ENCODE assay signal across 8 cellular contexts in genomic region chr5:180069589-180070247, GRCh38. TPM values are rescaled to one million over a fixed set of nuclear protein-coding genes. Genes with fewer than 3 reads are reported as not detected.
A peak's percentile ranks its signal among the peaks of the same experiment; 100 is the strongest.
DNase-seq lines count a peak whose midpoint lies in the region; ATAC-seq and TF ChIP-seq lines count a peak whose summit lies in the region.

No MANE protein-coding gene starts in this region.

- peak overlapping the region; percentile 2; the same call in 1 of the 2 replicates for H3K4me3 ChIP-seq in iPS DF 6.9 (ENCODE audit: low read length)
- peak overlapping the region; percentile 76 for H3K4me3 ChIP-seq in skeletal muscle cell (ENCODE audit: low read depth, low read length)

- no peaks in the 10 kb centered on the region for H3K9me3 ChIP-seq in iPS DF 6.9 (ENCODE audit: control insufficient read depth, insufficient read depth, low read length)

- no peak for DNase-seq in activated CD8-positive, alpha-beta T cell treated with anti-CD3 and anti-CD28 coated beads for 36 hours
- DNase-seq in activated CD8-positive, alpha-beta T cell treated with anti-CD3 and anti-CD28 coated beads, Interleukin-2, amount 10 ng/mL, durations not matched to agents 7 days and 5 days = no peak
- DNase-seq in activated T-helper 1 cell treated with anti-CD3 and anti-CD28 coated beads, Interleukin-12 subunit alpha, Interleukin-12 subunit beta, Interleukin-2, Interleukin-4 antibody, amounts not matched to agents 30 ng/mL and 10 ng/mL and 1 ng/mL, durations not matched to agents 14 hours and 24 hours and 36 hours (ENCODE audit: low spot score) = no peak
- no peak for DNase-seq in iPS DF 6.9 (ENCODE audit: low read depth, low spot score)
- DNase-seq in skeletal muscle cell (ENCODE audit: low read depth) = no peak
- DNase-seq in activated CD4-positive, alpha-beta T cell treated with anti-CD3 and anti-CD28 coated beads for 1 hour = no peak
- DNase-seq in amniotic stem cell (lab: John Stamatoyannopoulos, UW) = no peak

- WGBS in iPS DF 6.9 (ENCODE audit: insufficient coverage, insufficient read length) = no CpG with 5 or more reads among the region's 9 CpGs

- peaks cover 32% of the 10 kb centered on the region for H3K4me1 Mint-ChIP-seq in activated CD8-positive, alpha-beta T cell treated with anti-CD3 and anti-CD28 coated beads for 36 hours (ENCODE audit: low read depth)
- H3K4me1 Mint-ChIP-seq in activated CD8-positive, alpha-beta T cell treated with anti-CD3 and anti-CD28 coated beads, Interleukin-2, amount 10 ng/mL, durations not matched to agents 7 days and 5 days (ENCODE audit: low read depth) = peaks cover 21% of the 10 kb centered on the region
- peaks cover 5% of the 10 kb centered on the region for H3K4me1 Mint-ChIP-seq in activated T-helper 1 cell treated with anti-CD3 and anti-CD28 coated beads, Interleukin-12 subunit alpha, Interleukin-12 subunit beta, Interleukin-2, Interleukin-4 antibody, amounts not matched to agents 30 ng/mL and 10 ng/mL and 1 ng/mL, durations not matched to agents 14 hours and 24 hours and 36 hours (ENCODE audit: low read depth)

- no peak for ATAC-seq in activated CD8-positive, alpha-beta T cell treated with anti-CD3 and anti-CD28 coated beads for 36 hours
- ATAC-seq in activated CD8-positive, alpha-beta T cell treated with anti-CD3 and anti-CD28 coated beads, Interleukin-2, amount 10 ng/mL, durations not matched to agents 7 days and 5 days = no peak
- no peak for ATAC-seq in GM21576 (IDR thresholded peaks at IDR 0.05; ENCODE audit: unreplicated experiment)

- POLR2A ChIA-PET in activated CD8-positive, alpha-beta T cell treated with anti-CD3 and anti-CD28 coated beads for 36 hours (lab: Charles Lee) = interaction anchor here (0.9 kb wide), 1 partner anchor 14 kb away, joined by 4 read pairs; no protein-coding TSS in a partner anchor
- POLR2A ChIA-PET in activated CD8-positive, alpha-beta T cell treated with anti-CD3 and anti-CD28 coated beads, Interleukin-2, amount 10 ng/mL, durations not matched to agents 7 days and 5 days (lab: Charles Lee) = interaction anchor here (0.8 kb wide), 1 partner anchor 10 kb away, joined by 3 read pairs; no protein-coding TSS in a partner anchor

- peak overlapping the region; percentile 83 for H3K4me3 Mint-ChIP-seq in activated CD8-positive, alpha-beta T cell treated with anti-CD3 and anti-CD28 coated beads for 36 hours
- no peak overlapping the region for H3K4me3 Mint-ChIP-seq in activated CD8-positive, alpha-beta T cell treated with anti-CD3 and anti-CD28 coated beads, Interleukin-2, amount 10 ng/mL, durations not matched to agents 7 days and 5 days
- H3K4me3 Mint-ChIP-seq in activated T-helper 1 cell treated with anti-CD3 and anti-CD28 coated beads, Interleukin-12 subunit alpha, Interleukin-12 subunit beta, Interleukin-2, Interleukin-4 antibody, amounts not matched to agents 30 ng/mL and 10 ng/mL and 1 ng/mL, durations not matched to agents 14 hours and 24 hours and 36 hours = peak overlapping the region; percentile 32

- TF ChIP-seq CTCF in activated CD8-positive, alpha-beta T cell treated with anti-CD3 and anti-CD28 coated beads for 36 hours (IDR thresholded peaks at IDR 0.05) = no peak

- CTCF ChIA-PET in activated CD8-positive, alpha-beta T cell treated with anti-CD3 and anti-CD28 coated beads for 36 hours (lab: Charles Lee) = interaction anchor here (1.1 kb wide), 1 partner anchor 139 kb away, joined by 3 read pairs; the partner anchor contains the start of gene RASGEF1C
- CTCF ChIA-PET in activated CD8-positive, alpha-beta T cell treated with anti-CD3 and anti-CD28 coated beads, Interleukin-2, amount 10 ng/mL, durations not matched to agents 7 days and 5 days (lab: Charles Lee) = interaction anchor here (1.3 kb wide), 1 partner anchor 18 kb away, joined by 3 read pairs; no protein-coding TSS in a partner anchor

- H3K27ac Mint-ChIP-seq in activated CD8-positive, alpha-beta T cell treated with anti-CD3 and anti-CD28 coated beads for 36 hours = no peak overlapping the region
- no peak overlapping the region for H3K27ac Mint-ChIP-seq in activated CD8-positive, alpha-beta T cell treated with anti-CD3 and anti-CD28 coated beads, Interleukin-2, amount 10 ng/mL, durations not matched to agents 7 days and 5 days
- no peak overlapping the region for H3K27ac Mint-ChIP-seq in activated T-helper 1 cell treated with anti-CD3 and anti-CD28 coated beads, Interleukin-12 subunit alpha, Interleukin-12 subunit beta, Interleukin-2, Interleukin-4 antibody, amounts not matched to agents 30 ng/mL and 10 ng/mL and 1 ng/mL, durations not matched to agents 14 hours and 24 hours and 36 hours

- intact Hi-C loops in activated CD8-positive, alpha-beta T cell treated with anti-CD3 and anti-CD28 coated beads for 36 hours (cut with micrococcal nuclease) = no loop called here
- intact Hi-C loops in activated T-helper 1 cell treated with anti-CD3 and anti-CD28 coated beads, Interleukin-12 subunit alpha, Interleukin-12 subunit beta, Interleukin-2, Interleukin-4 antibody, amounts not matched to agents 30 ng/mL and 10 ng/mL and 1 ng/mL, durations not matched to agents 14 hours and 24 hours and 36 hours (cut with micrococcal nuclease) = loop anchor here (5.0 kb wide), 7 partner anchors 162 to 1442 kb away; partner anchors contain the start of genes CLK4, MAPK9, RUFY1 and TBC1D9B

- 0 out of 2 replicates have a peak, but pooled peaks cover 1% of the 10 kb centered on the region for H3K27me3 ChIP-seq in iPS DF 6.9 (ENCODE audit: control insufficient read depth, insufficient read depth, low read length)

- no peak overlapping the region for H3K27ac ChIP-seq in iPS DF 6.9 (ENCODE audit: low read length)

- no peaks in the 10 kb centered on the region for H3K27me3 Mint-ChIP-seq in activated CD8-positive, alpha-beta T cell treated with anti-CD3 and anti-CD28 coated beads for 36 hours
- peaks cover 28% of the 10 kb centered on the region for H3K27me3 Mint-ChIP-seq in activated CD8-positive, alpha-beta T cell treated with anti-CD3 and anti-CD28 coated beads, Interleukin-2, amount 10 ng/mL, durations not matched to agents 7 days and 5 days (ENCODE audit: low read depth)
- peaks cover 41% of the 10 kb centered on the region for H3K27me3 Mint-ChIP-seq in activated T-helper 1 cell treated with anti-CD3 and anti-CD28 coated beads, Interleukin-12 subunit alpha, Interleukin-12 subunit beta, Interleukin-2, Interleukin-4 antibody, amounts not matched to agents 30 ng/mL and 10 ng/mL and 1 ng/mL, durations not matched to agents 14 hours and 24 hours and 36 hours (ENCODE audit: insufficient read depth)

- peaks cover 5% of the 10 kb centered on the region; the same call in 1 of the 2 replicates for H3K4me1 ChIP-seq in iPS DF 6.9 (ENCODE audit: control insufficient read depth, insufficient read depth, low read length)

- peaks cover 1% of the 10 kb centered on the region for H3K36me3 Mint-ChIP-seq in activated CD8-positive, alpha-beta T cell treated with anti-CD3 and anti-CD28 coated beads for 36 hours (ENCODE audit: low read depth)
- peaks cover 2% of the 10 kb centered on the region for H3K36me3 Mint-ChIP-seq in activated CD8-positive, alpha-beta T cell treated with anti-CD3 and anti-CD28 coated beads, Interleukin-2, amount 10 ng/mL, durations not matched to agents 7 days and 5 days (ENCODE audit: low read depth)
- peaks cover 5% of the 10 kb centered on the region for H3K36me3 Mint-ChIP-seq in activated T-helper 1 cell treated with anti-CD3 and anti-CD28 coated beads, Interleukin-12 subunit alpha, Interleukin-12 subunit beta, Interleukin-2, Interleukin-4 antibody, amounts not matched to agents 30 ng/mL and 10 ng/mL and 1 ng/mL, durations not matched to agents 14 hours and 24 hours and 36 hours (ENCODE audit: low read depth)

- H3K36me3 ChIP-seq in iPS DF 6.9 (ENCODE audit: control insufficient read depth, insufficient read depth, low read length) = no peaks in the 10 kb centered on the region

- H3K9me3 Mint-ChIP-seq in activated CD8-positive, alpha-beta T cell treated with anti-CD3 and anti-CD28 coated beads for 36 hours = peaks cover 4% of the 10 kb centered on the region
- no peaks in the 10 kb centered on the region for H3K9me3 Mint-ChIP-seq in activated CD8-positive, alpha-beta T cell treated with anti-CD3 and anti-CD28 coated beads, Interleukin-2, amount 10 ng/mL, durations not matched to agents 7 days and 5 days (ENCODE audit: insufficient read depth)
- H3K9me3 Mint-ChIP-seq in activated T-helper 1 cell treated with anti-CD3 and anti-CD28 coated beads, Interleukin-12 subunit alpha, Interleukin-12 subunit beta, Interleukin-2, Interleukin-4 antibody, amounts not matched to agents 30 ng/mL and 10 ng/mL and 1 ng/mL, durations not matched to agents 14 hours and 24 hours and 36 hours = peaks cover 12% of the 10 kb centered on the region

RNA-seq across cellular contexts. Expression of gene RNF130, which starts 1.8 kb away (rescaled TPM):
- 10 to 100 TPM; 10.1 to 10.6 TPM for total RNA-seq in activated CD8-positive, alpha-beta T cell treated with anti-CD3 and anti-CD28 coated beads for 36 hours
- 1 to 10 TPM; 4.0 to 5.5 TPM for total RNA-seq in activated CD8-positive, alpha-beta T cell treated with anti-CD3 and anti-CD28 coated beads, Interleukin-2, amount 10 ng/mL, durations not matched to agents 7 days and 5 days
- total RNA-seq in activated T-helper 1 cell treated with anti-CD3 and anti-CD28 coated beads, Interleukin-12 subunit alpha, Interleukin-12 subunit beta, Interleukin-2, Interleukin-4 antibody, amounts not matched to agents 30 ng/mL and 10 ng/mL and 1 ng/mL, durations not matched to agents 14 hours and 24 hours and 36 hours = 7.6 and 7.7 TPM in 2 replicates
